In the genomic region with DNA sequence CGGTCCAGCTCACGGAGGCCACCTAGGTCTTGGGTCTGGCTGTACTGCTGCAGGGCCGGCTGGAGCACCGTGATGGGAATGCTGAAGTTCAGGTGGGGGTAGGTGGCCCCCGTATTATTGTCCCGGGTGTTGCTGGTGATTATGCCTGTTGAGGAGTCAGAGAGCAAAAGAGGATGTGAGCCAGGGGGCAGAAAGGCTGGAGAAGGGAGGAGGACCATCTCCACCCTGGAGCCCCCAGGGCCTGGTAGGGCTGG, we compare ENCODE assay signal across 1 cellular context.
A peak's percentile ranks its signal among the peaks of the same experiment; 100 is the strongest.
TF ChIP-seq lines count a peak whose summit lies in the region.

No MANE protein-coding gene starts in this region.

TF ChIP-seq in HepG2, 621 proteins besides CTCF, POLR2A, EP300 and RAD21:
- TF ChIP-seq, protein P1, sequence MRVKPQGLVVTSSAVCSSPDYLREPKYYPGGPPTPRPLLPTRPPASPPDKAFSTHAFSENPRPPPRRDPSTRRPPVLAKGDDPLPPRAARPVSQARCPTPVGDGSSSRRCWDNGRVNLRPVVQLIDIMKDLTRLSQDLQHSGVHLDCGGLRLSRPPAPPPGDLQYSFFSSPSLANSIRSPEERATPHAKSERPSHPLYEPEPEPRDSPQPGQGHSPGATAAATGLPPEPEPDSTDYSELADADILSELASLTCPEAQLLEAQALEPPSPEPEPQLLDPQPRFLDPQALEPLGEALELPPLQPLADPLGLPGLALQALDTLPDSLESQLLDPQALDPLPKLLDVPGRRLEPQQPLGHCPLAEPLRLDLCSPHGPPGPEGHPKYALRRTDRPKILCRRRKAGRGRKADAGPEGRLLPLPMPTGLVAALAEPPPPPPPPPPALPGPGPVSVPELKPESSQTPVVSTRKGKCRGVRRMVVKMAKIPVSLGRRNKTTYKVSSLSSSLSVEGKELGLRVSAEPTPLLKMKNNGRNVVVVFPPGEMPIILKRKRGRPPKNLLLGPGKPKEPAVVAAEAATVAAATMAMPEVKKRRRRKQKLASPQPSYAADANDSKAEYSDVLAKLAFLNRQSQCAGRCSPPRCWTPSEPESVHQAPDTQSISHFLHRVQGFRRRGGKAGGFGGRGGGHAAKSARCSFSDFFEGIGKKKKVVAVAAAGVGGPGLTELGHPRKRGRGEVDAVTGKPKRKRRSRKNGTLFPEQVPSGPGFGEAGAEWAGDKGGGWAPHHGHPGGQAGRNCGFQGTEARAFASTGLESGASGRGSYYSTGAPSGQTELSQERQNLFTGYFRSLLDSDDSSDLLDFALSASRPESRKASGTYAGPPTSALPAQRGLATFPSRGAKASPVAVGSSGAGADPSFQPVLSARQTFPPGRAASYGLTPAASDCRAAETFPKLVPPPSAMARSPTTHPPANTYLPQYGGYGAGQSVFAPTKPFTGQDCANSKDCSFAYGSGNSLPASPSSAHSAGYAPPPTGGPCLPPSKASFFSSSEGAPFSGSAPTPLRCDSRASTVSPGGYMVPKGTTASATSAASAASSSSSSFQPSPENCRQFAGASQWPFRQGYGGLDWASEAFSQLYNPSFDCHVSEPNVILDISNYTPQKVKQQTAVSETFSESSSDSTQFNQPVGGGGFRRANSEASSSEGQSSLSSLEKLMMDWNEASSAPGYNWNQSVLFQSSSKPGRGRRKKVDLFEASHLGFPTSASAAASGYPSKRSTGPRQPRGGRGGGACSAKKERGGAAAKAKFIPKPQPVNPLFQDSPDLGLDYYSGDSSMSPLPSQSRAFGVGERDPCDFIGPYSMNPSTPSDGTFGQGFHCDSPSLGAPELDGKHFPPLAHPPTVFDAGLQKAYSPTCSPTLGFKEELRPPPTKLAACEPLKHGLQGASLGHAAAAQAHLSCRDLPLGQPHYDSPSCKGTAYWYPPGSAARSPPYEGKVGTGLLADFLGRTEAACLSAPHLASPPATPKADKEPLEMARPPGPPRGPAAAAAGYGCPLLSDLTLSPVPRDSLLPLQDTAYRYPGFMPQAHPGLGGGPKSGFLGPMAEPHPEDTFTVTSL (CRISPR knock-in tag; IDR thresholded peaks at IDR 0.05; ENCODE audit: borderline replicate concordance), result no peak
- TF ChIP-seq AGO2 (optimal IDR thresholded peaks at IDR 0.05; ENCODE audit: low read depth, low read length), result peak; percentile 11
